Comparison of ENCODE assay signal across 8 cellular contexts in genomic region chr3:119034256-119035013, GRCh38. TPM values are rescaled to one million over a fixed set of nuclear protein-coding genes. Genes with fewer than 3 reads are reported as not detected.
DNase-seq lines count a peak whose midpoint lies in the region; ATAC-seq and TF ChIP-seq lines count a peak whose summit lies in the region.

Gene IGSF11 (minus strand): TSS chr3:119034846. CDS start chr3:119034582, 264 bp downstream.

- under 1% methylated on average over 80 of the region's 80 CpGs for WGBS in right cardiac atrium

- H3K4me3 ChIP-seq in right cardiac atrium (ENCODE audit: low read length) (peak within 1 kb of the TSS; percentile 40), vagina (peak within 1 kb of the TSS; percentile 43 to 46)

- no peaks in the 10 kb centered on the region for H3K36me3 ChIP-seq in vagina

- H3K4me1 ChIP-seq in right cardiac atrium (ENCODE audit: control insufficient read depth, insufficient read depth, low read length) (no peaks in the 10 kb centered on the region), vagina (peaks cover 6% of the 10 kb centered on the region)

- no peak for TF ChIP-seq POLR2A in vagina (IDR thresholded peaks at IDR 0.05)

- intact Hi-C loops in right cardiac atrium (cut with DNase I) = loop anchor here in 3 of 4 donors (2.0 to 5.0 kb wide), 3 partner anchors 148 to 152 kb away; no protein-coding TSS in a partner anchor
- intact Hi-C loops in vagina (cut with DNase I) = no loop called here

- H3K27ac ChIP-seq in right cardiac atrium (ENCODE audit: low read length) = no peak within 1 kb of the TSS
- H3K27ac ChIP-seq in vagina = no peak within 1 kb of the TSS

- TF ChIP-seq CTCF in vagina (IDR thresholded peaks at IDR 0.05) = no peak

- DNase-seq in ELR (ENCODE audit: low read depth) = peak; percentile 61
- DNase-seq in Kasumi-1 (lab: John Stamatoyannopoulos, UW) = peak; percentile 36 to 55
- DNase-seq in T follicular helper cell (ENCODE audit: low read depth) = peak; percentile 39
- peak; percentile 16 for DNase-seq in amniotic epithelial cell (ENCODE audit: low read depth)
- DNase-seq in right cardiac atrium = peak; percentile 69 to 91 (median 88)
- DNase-seq in renal cortical epithelial cell (ENCODE audit: low read depth) = peak; percentile 6
- DNase-seq in vagina (ENCODE audit: extremely low spot score in 2 of 2) = no peak

- H3K27me3 ChIP-seq in right cardiac atrium (ENCODE audit: control insufficient read depth, insufficient read depth) = no peaks in the 10 kb centered on the region
- H3K27me3 ChIP-seq in vagina = no peaks in the 10 kb centered on the region

- ATAC-seq in GM21786 (IDR thresholded peaks at IDR 0.05; ENCODE audit: unreplicated experiment) (peak; percentile 94), right cardiac atrium (peak; percentile 97)

- no peaks in the 10 kb centered on the region for H3K9me3 ChIP-seq in right cardiac atrium (ENCODE audit: control insufficient read depth, low read length)
- H3K9me3 ChIP-seq in vagina = no peaks in the 10 kb centered on the region

RNA-seq across cellular contexts. Expression of gene IGSF11, which starts in this region (rescaled TPM):
- total RNA-seq in right cardiac atrium (1 to 10 TPM; 3.6 to 9.3 (median 5.5) TPM), renal cortical epithelial cell (0.05 TPM in 1 of 2 replicates, not detected in the other), vagina (3.4 TPM)
- 2.7 TPM for polyA plus RNA-seq in right cardiac atrium

Comparison
In these comparisons a context has a peak if more than half of its experiments do, and no peak if none do; other contexts are left out.
1. Peak in DNase-seq in renal cortical epithelial cell; RNA of the gene not detected or under 1 TPM.
2. DNase-seq: peak in ELR (single experiment), Kasumi-1 (2 of 2), T follicular helper cell (single experiment), amniotic epithelial cell (single experiment) and right cardiac atrium (3 of 3); none in vagina (0 of 2).